12 cellular contexts compared by ENCODE assay signal in the genomic region with DNA sequence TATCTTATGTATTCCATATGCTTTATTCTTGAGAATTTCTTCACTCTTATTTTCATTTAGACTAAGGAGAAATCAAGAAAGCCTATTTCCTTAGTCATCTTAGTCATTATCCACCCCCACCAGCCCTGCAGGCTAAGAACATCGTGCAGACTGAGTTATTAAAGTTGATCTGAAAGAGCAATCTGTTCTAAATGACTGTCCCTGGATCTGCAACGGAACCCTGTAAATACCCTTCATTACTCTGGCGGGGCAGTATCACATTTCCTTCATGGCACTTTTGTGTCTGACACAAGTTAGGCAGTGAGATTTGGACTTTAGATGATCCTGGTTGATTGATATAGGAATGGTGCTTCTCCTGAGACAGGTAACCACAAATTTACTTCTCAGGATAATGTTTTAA.
DNase-seq lines count a peak whose midpoint lies in the region; ATAC-seq and TF ChIP-seq lines count a peak whose summit lies in the region.
"Had no signal": no experiment of that assay in that cellular context is flagged by ENCODE, and none has a peak within 500 bp of the region (broad histone marks: within the 10 kb centered on the region; RNA-seq: fewer than 3 reads in every experiment).

No MANE protein-coding gene starts in this region.

- no peaks in the 10 kb centered on the region for H3K36me3 ChIP-seq in OCI-LY3 (replicated peaks; ENCODE audit: low read depth, low read length)
- H3K36me3 ChIP-seq: stomach had no signal

- H3K9me3 ChIP-seq in OCI-LY3 (ENCODE audit: insufficient read depth, low read length), result no peaks in the 10 kb centered on the region
- H3K9me3 ChIP-seq: stomach had no signal

- no peaks in the 10 kb centered on the region for H3K79me2 ChIP-seq in OCI-LY3 (ENCODE audit: low read length)

- no peak for ATAC-seq in HG02571 (IDR thresholded peaks at IDR 0.05; ENCODE audit: unreplicated experiment)
- no peak for ATAC-seq in HG03378 (IDR thresholded peaks at IDR 0.05; ENCODE audit: unreplicated experiment)
- ATAC-seq in HG03571 (IDR thresholded peaks at IDR 0.05; ENCODE audit: unreplicated experiment), result no peak
- ATAC-seq: naive thymus-derived CD4-positive, alpha-beta T cell had no signal

- no peaks in the 10 kb centered on the region for H3K4me1 ChIP-seq in OCI-LY3 (ENCODE audit: low read length)

- 0 out of 2 replicates have a peak overlapping the region, but pooled peaks have one; percentile 3 for H3K4me2 ChIP-seq in OCI-LY3 (ENCODE audit: low read length)

- H3K4me3 ChIP-seq in OCI-LY3 (ENCODE audit: low read length) (no peak overlapping the region), choroid plexus epithelial cell (ENCODE audit: low read depth, low read length) (peak overlapping the region; percentile 26)
- H3K4me3 ChIP-seq: stomach had no signal

- H3K9ac ChIP-seq in OCI-LY3 (ENCODE audit: low read length), result no peak overlapping the region

- H3K27ac ChIP-seq in OCI-LY3 (ENCODE audit: low read length), result no peak overlapping the region
- H3K27ac ChIP-seq: stomach had no signal

- no peaks in the 10 kb centered on the region for H4K20me1 ChIP-seq in OCI-LY3 (ENCODE audit: insufficient read depth, low read length)

- H2AFZ ChIP-seq in OCI-LY3 (ENCODE audit: low read depth, low read length), result 0 out of 2 replicates have a peak overlapping the region, but pooled peaks have one; percentile 18

- TF ChIP-seq CTCF in OCI-LY3 (IDR thresholded peaks at IDR 0.05; ENCODE audit: low read depth, low read length) (no peak), choroid plexus epithelial cell (conservative IDR thresholded peaks at IDR 0.05; ENCODE audit: low read depth, low read length) (no peak)

- no peaks in the 10 kb centered on the region for H3K27me3 ChIP-seq in OCI-LY3 (ENCODE audit: low read depth, low read length)
- H3K27me3 ChIP-seq: stomach had no signal

- peak; percentile 56 for DNase-seq in GM04504 (ENCODE audit: low read depth)
- peak; percentile 58 for DNase-seq in choroid plexus epithelial cell (ENCODE audit: low read depth)
- peak; percentile 26 for DNase-seq in putamen (ENCODE audit: low spot score)
- no peak for DNase-seq in AML-193 (lab: John Stamatoyannopoulos, UW)
- DNase-seq: activated CD4-positive, CD25-positive, alpha-beta regulatory T cell treated with anti-CD3 and anti-CD28 coated beads, Interleukin-2, amount 50 U/mL, for 72 hours; naive thymus-derived CD4-positive, alpha-beta T cell; NCI-H1436 treated with DMSO at 0.1 percent for 48 hours; stomach had no signal

Comparison
In these comparisons a context has a peak if more than half of its experiments do, and no peak if none do; other contexts are left out.
1. DNase-seq: peak in GM04504 (single experiment), choroid plexus epithelial cell (single experiment) and putamen (single experiment); none in AML-193 (0 of 2).